Comparison of ENCODE assay signal across 28 cellular contexts in the genomic region with DNA sequence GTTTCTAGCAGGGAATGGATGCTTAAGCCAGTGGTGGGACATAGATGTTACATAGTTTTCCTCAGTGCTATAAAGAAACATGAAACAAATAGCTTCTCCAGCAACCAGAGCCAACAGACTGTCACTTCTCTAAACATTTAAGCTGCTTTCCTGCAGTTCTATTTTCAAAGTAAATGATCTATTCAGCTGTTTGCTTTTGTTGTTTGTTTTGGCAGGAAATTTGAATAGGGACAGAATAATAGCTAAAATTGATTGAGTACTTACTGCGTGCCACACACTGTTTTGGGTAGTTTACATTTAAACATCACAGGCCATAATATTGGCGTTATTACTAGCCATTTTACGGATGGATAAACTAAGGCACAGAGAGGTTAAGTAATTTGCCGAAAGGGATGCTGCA.
A peak's percentile ranks its signal among the peaks of the same experiment; 100 is the strongest.
DNase-seq lines count a peak whose midpoint lies in the region; ATAC-seq, FAIRE-seq and TF ChIP-seq lines count a peak whose summit lies in the region.
"Had no signal": no experiment of that assay in that cellular context is flagged by ENCODE, and none has a peak within 500 bp of the region (broad histone marks: within the 10 kb centered on the region; RNA-seq: fewer than 3 reads in every experiment).

No MANE protein-coding gene starts in this region.

- CTCF ChIA-PET in HepG2 (lab: Yijun Ruan, JAX; ENCODE audit: low intra/inter-chr PET ratio, low total read pairs), result no interaction called here

- H4K20me1 ChIP-seq in HepG2 (ENCODE audit: insufficient read depth, low read length), result no peaks in the 10 kb centered on the region

- H3K4me1 Mint-ChIP-seq in activated T-helper 17 cell treated with anti-CD3 and anti-CD28 coated beads, Interleukin-2, amount 50 U/mL, for 72 hours, result peaks cover 17% of the 10 kb centered on the region
- H3K4me1 Mint-ChIP-seq: naive thymus-derived CD8-positive, alpha-beta T cell had no signal

- no peak overlapping the region for H2AFZ ChIP-seq in HepG2 (ENCODE audit: low read length)

- in situ Hi-C loops in HepG2 (cut with HindIII; ENCODE audit: extremely low pct_ligation_motif_present, low pct_unique_long_range_greater_than_20kb), result no loop called here

- no peak for FAIRE-seq in HepG2 (lab: Jason Lieb, UNC)
- FAIRE-seq: D721Med, frontal cortex, kidney had no signal

- 28% methylated on average over 4 of the region's 4 CpGs for WGBS in liver
- WGBS in HepG2 (ENCODE audit: low lambda C conversion rate), result 32% methylated on average over 4 of the region's 4 CpGs

- no peak for DNase-seq in HepG2 (ENCODE audit: low spot score)
- peak; percentile 89 for DNase-seq in NCI-H345 (lab: John Stamatoyannopoulos, UW)
- DNase-seq in middle frontal gyrus (ENCODE audit: extremely low spot score, low spot score), result no peak
- DNase-seq in NCI-H446 (lab: John Stamatoyannopoulos, UW), result no peak
- DNase-seq: activated CD4-positive, alpha-beta memory T cell treated with anti-CD3 and anti-CD28 coated beads, Interleukin-2, amount 10 ng/mL, durations not matched to agents 7 days and 5 days; activated CD4-positive, alpha-beta T cell treated with anti-CD3 and anti-CD28 coated beads for 1 hour; activated CD8-positive, alpha-beta memory T cell treated with anti-CD3 and anti-CD28 coated beads, Interleukin-2, amount 50 U/mL, for 4 hours; activated naive CD4-positive, alpha-beta T cell treated with anti-CD3 and anti-CD28 coated beads, Interleukin-2, amount 50 U/mL, for 16 hours; brain microvascular endothelial cell; CD4-positive, alpha-beta T cell; heart right ventricle; kidney; naive thymus-derived CD8-positive, alpha-beta T cell; NCI-H2107; occipital lobe; Peyer's patch; psoas muscle; SHP77 treated with DMSO at 0.1 percent for 48 hours had no signal

- intact Hi-C loops in HepG2 (cut with micrococcal nuclease; ENCODE audit: unreplicated experiment), result no loop called here

- H3K27me3 ChIP-seq in liver (ENCODE audit: control insufficient read depth in 4 of 4, insufficient read depth in 4 of 4, low read length in 3 of 4), result peaks cover 0 to 15% (median 3%) of the 10 kb centered on the region in 4 donors
- peaks cover 0 to 5% of the 10 kb centered on the region in 2 experiments; a peak in 2 of 5 replicates for H3K27me3 ChIP-seq in HepG2 (ENCODE audit: control insufficient read depth in 1 of 2, insufficient read depth in 2 of 2, low read length in 2 of 2)
- H3K27me3 ChIP-seq: brain microvascular endothelial cell, heart right ventricle, Peyer's patch, tibial nerve had no signal

- H3K4me2 ChIP-seq in HepG2 (ENCODE audit: low read depth, low read length), result no peak overlapping the region

- POLR2A ChIA-PET in HepG2 (lab: Yijun Ruan, JAX), result no interaction called here

- TF ChIP-seq POLR2A in HepG2 (IDR thresholded peaks at IDR 0.05; ENCODE audit: insufficient read depth in 1 of 2, low read depth in 2 of 2, low read length in 2 of 2), result no peak

- no peak overlapping the region for H3K27ac Mint-ChIP-seq in activated T-helper 17 cell treated with anti-CD3 and anti-CD28 coated beads, Interleukin-2, amount 50 U/mL, for 72 hours
- H3K27ac Mint-ChIP-seq: activated CD4-positive, alpha-beta memory T cell treated with anti-CD3 and anti-CD28 coated beads, Interleukin-2, amount 10 ng/mL, durations not matched to agents 7 days and 5 days; CD4-positive, alpha-beta T cell; IgD-negative memory B cell; naive thymus-derived CD8-positive, alpha-beta T cell had no signal

- peaks cover 0 to 11% (median 8%) of the 10 kb centered on the region in 4 donors for H3K4me1 ChIP-seq in liver (ENCODE audit: control insufficient read depth in 4 of 4, insufficient read depth in 4 of 4, low read length in 3 of 4)
- H3K4me1 ChIP-seq in HepG2 (ENCODE audit: insufficient read depth, low read length), result no peaks in the 10 kb centered on the region; the same call in 1 of the 2 replicates
- H3K4me1 ChIP-seq: heart right ventricle, Peyer's patch, tibial nerve had no signal

- H3K9me3 ChIP-seq in liver (ENCODE audit: control insufficient read depth in 4 of 4, low read length in 3 of 4) (peaks cover 1 to 15% (median 9%) of the 10 kb centered on the region in 4 donors), HepG2 (ENCODE audit: low read length) (no peaks in the 10 kb centered on the region)
- H3K9me3 ChIP-seq: Peyer's patch, psoas muscle had no signal

- H3K4me3 ChIP-seq in liver (ENCODE audit: low read depth in 1 of 3, low read length in 3 of 3) (no peak overlapping the region), HepG2 (replicated peaks in 1 of 3; ENCODE audit: insufficient read depth in 1 of 3, low read depth in 2 of 3, low read length in 3 of 3) (no peak overlapping the region)
- H3K4me3 ChIP-seq: heart right ventricle, lung, Peyer's patch, psoas muscle, tibial nerve had no signal

- H3K27ac ChIP-seq in liver (ENCODE audit: low read depth in 1 of 2, low read length in 2 of 2), result no peak overlapping the region
- no peak overlapping the region for H3K27ac ChIP-seq in HepG2 (ENCODE audit: extremely low read length, insufficient read depth, low read length)
- H3K27ac ChIP-seq: brain microvascular endothelial cell, heart right ventricle, Peyer's patch, psoas muscle, tibial nerve had no signal

- H3K36me3 ChIP-seq in liver (ENCODE audit: control insufficient read depth in 4 of 4, insufficient read depth in 3 of 4, low read depth in 1 of 4, low read length in 3 of 4), result no peaks in the 10 kb centered on the region
- no peaks in the 10 kb centered on the region for H3K36me3 ChIP-seq in HepG2 (replicated peaks in 1 of 2; ENCODE audit: control insufficient read depth in 1 of 2, insufficient read depth in 2 of 2, low read length in 2 of 2)
- H3K36me3 ChIP-seq: brain microvascular endothelial cell, heart right ventricle, Peyer's patch had no signal

- no peaks in the 10 kb centered on the region for H3K36me3 Mint-ChIP-seq in activated T-helper 17 cell treated with anti-CD3 and anti-CD28 coated beads, Interleukin-2, amount 50 U/mL, for 72 hours (ENCODE audit: low read depth)
- H3K36me3 Mint-ChIP-seq: stimulated activated effector memory CD8-positive, alpha-beta T cell treated with anti-CD3 and anti-CD28 coated beads, Interleukin-12 subunit alpha, Interleukin-12 subunit beta, amount 100 ng/mL, for 72 hours had no signal

- no peaks in the 10 kb centered on the region for H3K27me3 Mint-ChIP-seq in activated T-helper 17 cell treated with anti-CD3 and anti-CD28 coated beads, Interleukin-2, amount 50 U/mL, for 72 hours
- H3K27me3 Mint-ChIP-seq: activated CD4-positive, alpha-beta memory T cell treated with anti-CD3 and anti-CD28 coated beads, Interleukin-2, amount 10 ng/mL, durations not matched to agents 7 days and 5 days; CD4-positive, alpha-beta T cell; IgD-negative memory B cell had no signal

- peaks cover 6% of the 10 kb centered on the region for H3K9me3 Mint-ChIP-seq in activated T-helper 17 cell treated with anti-CD3 and anti-CD28 coated beads, Interleukin-2, amount 50 U/mL, for 72 hours

- no peak for TF ChIP-seq EP300 in HepG2 (IDR thresholded peaks at IDR 0.05; ENCODE audit: low read depth in 2 of 2, low read length in 2 of 2)
- TF ChIP-seq EP300 in HepG2 (CRISPR knock-in tag; IDR thresholded peaks at IDR 0.05; ENCODE audit: borderline replicate concordance), result no peak

- ATAC-seq in HepG2 (no peak), HG02970 (IDR thresholded peaks at IDR 0.05; ENCODE audit: low FRiP score, unreplicated experiment) (no peak), GM18907 (IDR thresholded peaks at IDR 0.05; ENCODE audit: unreplicated experiment) (no peak)
- ATAC-seq in activated T-helper 17 cell treated with anti-CD3 and anti-CD28 coated beads, Interleukin-2, amount 50 U/mL, for 72 hours (replicated peaks), result no peak
- ATAC-seq: heart right ventricle; naive thymus-derived CD8-positive, alpha-beta T cell; psoas muscle had no signal

- H3K79me2 ChIP-seq in HepG2 (ENCODE audit: insufficient read depth, low read length), result no peaks in the 10 kb centered on the region

- no TSS peak for BruUV-seq in HepG2 (replicated peaks; lab: Mats Ljungman, UMichigan)

- TF ChIP-seq RAD21 in liver (IDR thresholded peaks at IDR 0.05) (peak in 1 of 2 donors; percentile 13), HepG2 (CRISPR knock-in tag; IDR thresholded peaks at IDR 0.05) (no peak)

- peak overlapping the region; percentile 25 for H3K4me3 Mint-ChIP-seq in activated T-helper 17 cell treated with anti-CD3 and anti-CD28 coated beads, Interleukin-2, amount 50 U/mL, for 72 hours
- H3K4me3 Mint-ChIP-seq: activated CD4-positive, alpha-beta memory T cell treated with anti-CD3 and anti-CD28 coated beads, Interleukin-2, amount 10 ng/mL, durations not matched to agents 7 days and 5 days; CD4-positive, alpha-beta T cell; IgD-negative memory B cell; naive thymus-derived CD8-positive, alpha-beta T cell; stimulated activated effector memory CD8-positive, alpha-beta T cell treated with anti-CD3 and anti-CD28 coated beads, Interleukin-12 subunit alpha, Interleukin-12 subunit beta, amount 100 ng/mL, for 72 hours had no signal

- no peak overlapping the region for H3K9ac ChIP-seq in liver (ENCODE audit: low read depth in 1 of 2, low read length in 2 of 2)
- no peak overlapping the region for H3K9ac ChIP-seq in HepG2 (ENCODE audit: insufficient read depth, low read depth, low read length)

- no peak for TF ChIP-seq CTCF in liver (IDR thresholded peaks at IDR 0.05; ENCODE audit: low read depth, low read length, missing input control)
- TF ChIP-seq CTCF in HepG2 (CRISPR knock-in tag; IDR thresholded peaks at IDR 0.05), result no peak

TF ChIP-seq in liver, 16 proteins besides CTCF, POLR2A, EP300 and RAD21 (continues in another document):
- TF ChIP-seq FOXA1 (IDR thresholded peaks at IDR 0.05), result peak; percentile 74
- TF ChIP-seq FOXA2 (IDR thresholded peaks at IDR 0.05), result peak; percentile 73
- TF ChIP-seq SP1 (IDR thresholded peaks at IDR 0.05), result no peak
- TF ChIP-seq NR2F2 (IDR thresholded peaks at IDR 0.05), result no peak

TF ChIP-seq in HepG2, 621 proteins besides CTCF, POLR2A, EP300 and RAD21 (continues in another document):
- no peak for TF ChIP-seq ASH2L (IDR thresholded peaks at IDR 0.05; ENCODE audit: insufficient read length, low read depth, low read length)
- TF ChIP-seq RCOR2 (CRISPR knock-in tag; IDR thresholded peaks at IDR 0.05), result no peak
- no peak for TF ChIP-seq U2AF2 (IDR thresholded peaks at IDR 0.05; ENCODE audit: low read depth, low read length)
- no peak for TF ChIP-seq ZNF441 (CRISPR knock-in tag; IDR thresholded peaks at IDR 0.05; ENCODE audit: borderline replicate concordance)
- no peak for TF ChIP-seq ZFP36L1 (CRISPR knock-in tag; IDR thresholded peaks at IDR 0.05)
- TF ChIP-seq, protein P1, sequence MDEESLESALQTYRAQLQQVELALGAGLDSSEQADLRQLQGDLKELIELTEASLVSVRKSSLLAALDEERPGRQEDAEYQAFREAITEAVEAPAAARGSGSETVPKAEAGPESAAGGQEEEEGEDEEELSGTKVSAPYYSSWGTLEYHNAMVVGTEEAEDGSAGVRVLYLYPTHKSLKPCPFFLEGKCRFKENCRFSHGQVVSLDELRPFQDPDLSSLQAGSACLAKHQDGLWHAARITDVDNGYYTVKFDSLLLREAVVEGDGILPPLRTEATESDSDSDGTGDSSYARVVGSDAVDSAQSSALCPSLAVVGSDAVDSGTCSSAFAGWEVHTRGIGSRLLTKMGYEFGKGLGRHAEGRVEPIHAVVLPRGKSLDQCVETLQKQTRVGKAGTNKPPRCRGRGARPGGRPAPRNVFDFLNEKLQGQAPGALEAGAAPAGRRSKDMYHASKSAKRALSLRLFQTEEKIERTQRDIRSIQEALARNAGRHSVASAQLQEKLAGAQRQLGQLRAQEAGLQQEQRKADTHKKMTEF (CRISPR knock-in tag; IDR thresholded peaks at IDR 0.05), result no peak
- no peak for TF ChIP-seq SMC3 (IDR thresholded peaks at IDR 0.05; ENCODE audit: low read length)
